Comparison of ENCODE assay signal across 1 cellular context in the genomic region with DNA sequence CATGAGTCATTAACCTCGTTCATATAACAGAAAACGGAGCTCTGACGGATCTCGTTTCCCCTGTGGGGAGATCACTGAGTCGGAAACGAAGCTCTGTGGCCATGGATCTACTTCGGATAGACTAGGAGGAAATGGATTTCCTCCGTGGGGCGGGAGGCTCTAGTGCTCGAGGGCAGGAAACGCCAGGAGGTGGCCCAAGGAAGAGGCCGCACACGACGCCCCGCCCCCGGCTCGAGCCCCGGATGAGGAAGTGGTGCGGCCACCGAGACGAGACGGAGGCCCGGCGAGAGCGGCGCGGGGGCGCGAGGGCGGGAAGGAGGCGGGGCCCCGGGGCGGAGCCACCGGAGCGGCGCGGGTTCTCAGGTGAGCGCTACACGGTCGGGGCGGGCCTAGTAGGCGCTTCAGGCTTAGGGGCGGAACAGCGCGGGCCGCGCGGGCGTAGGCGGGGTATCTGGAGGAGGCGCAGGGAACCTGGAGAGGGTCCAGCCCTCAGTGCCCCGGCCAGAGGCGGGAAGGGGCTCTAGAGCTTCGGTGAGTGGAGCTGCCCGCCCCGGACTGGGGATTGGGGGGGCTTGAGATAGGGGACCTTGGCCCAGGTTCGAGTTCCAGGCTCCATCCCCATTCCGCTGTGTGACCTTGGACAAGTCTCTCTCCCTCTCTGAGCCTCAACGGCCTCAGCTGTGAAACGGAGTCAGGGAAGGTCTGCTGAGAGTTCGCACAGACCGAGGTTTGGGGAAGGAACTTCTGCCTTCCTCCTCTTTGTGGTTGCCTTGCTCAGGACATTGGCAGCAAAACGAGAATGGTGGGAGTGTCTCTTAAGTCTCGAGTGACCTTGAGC.
TF ChIP-seq lines count a peak whose summit lies in the region.

Gene DEPDC5, plus strand, starts transcription at position 386 of the 838 bp plus-strand sequence. CDS start 903 bp downstream, outside the sequence.

TF ChIP-seq in GM12878, 131 proteins besides CTCF, POLR2A, EP300 and RAD21 (continued from another document and continues in another):
- peak; percentile 66 for TF ChIP-seq E4F1 (IDR thresholded peaks at IDR 0.05; ENCODE audit: borderline replicate concordance, partially characterized antibody)
- peak; percentile 86; the same call in 1 of the 2 replicates for TF ChIP-seq ESRRA (IDR thresholded peaks at IDR 0.05; ENCODE audit: low read length)
- TF ChIP-seq CHD2 (IDR thresholded peaks at IDR 0.05; ENCODE audit: borderline replicate concordance, low read depth, low read length), result no peak; the same call in 1 of the 2 replicates
- peak; percentile 96 for TF ChIP-seq SPI1 (IDR thresholded peaks at IDR 0.05; ENCODE audit: borderline replicate concordance, insufficient read depth, low read depth, low read length)
- peak; percentile 75 for TF ChIP-seq ELK1 (IDR thresholded peaks at IDR 0.05; ENCODE audit: low read depth, low read length)
- TF ChIP-seq PKNOX1 (IDR thresholded peaks at IDR 0.05), result no peak
- TF ChIP-seq STAT1 (conservative IDR thresholded peaks at IDR 0.05), result 0 out of 2 replicates have a peak, but pooled peaks have one; percentile 65
- TF ChIP-seq, protein P1, sequence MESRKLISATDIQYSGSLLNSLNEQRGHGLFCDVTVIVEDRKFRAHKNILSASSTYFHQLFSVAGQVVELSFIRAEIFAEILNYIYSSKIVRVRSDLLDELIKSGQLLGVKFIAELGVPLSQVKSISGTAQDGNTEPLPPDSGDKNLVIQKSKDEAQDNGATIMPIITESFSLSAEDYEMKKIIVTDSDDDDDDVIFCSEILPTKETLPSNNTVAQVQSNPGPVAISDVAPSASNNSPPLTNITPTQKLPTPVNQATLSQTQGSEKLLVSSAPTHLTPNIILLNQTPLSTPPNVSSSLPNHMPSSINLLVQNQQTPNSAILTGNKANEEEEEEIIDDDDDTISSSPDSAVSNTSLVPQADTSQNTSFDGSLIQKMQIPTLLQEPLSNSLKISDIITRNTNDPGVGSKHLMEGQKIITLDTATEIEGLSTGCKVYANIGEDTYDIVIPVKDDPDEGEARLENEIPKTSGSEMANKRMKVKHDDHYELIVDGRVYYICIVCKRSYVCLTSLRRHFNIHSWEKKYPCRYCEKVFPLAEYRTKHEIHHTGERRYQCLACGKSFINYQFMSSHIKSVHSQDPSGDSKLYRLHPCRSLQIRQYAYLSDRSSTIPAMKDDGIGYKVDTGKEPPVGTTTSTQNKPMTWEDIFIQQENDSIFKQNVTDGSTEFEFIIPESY (IDR thresholded peaks at IDR 0.05), result no peak
- no peak for TF ChIP-seq WRNIP1 (IDR thresholded peaks at IDR 0.05; ENCODE audit: borderline replicate concordance, low read depth, low read length)
- TF ChIP-seq ZNF622 (IDR thresholded peaks at IDR 0.05), result no peak
- peak; percentile 85 for TF ChIP-seq HDAC6 (IDR thresholded peaks at IDR 0.05; ENCODE audit: unreplicated experiment)
- 0 out of 2 replicates have a peak, but pooled peaks have one; percentile 11 for TF ChIP-seq NR2F1 (conservative IDR thresholded peaks at IDR 0.05)
- TF ChIP-seq, protein P2, sequence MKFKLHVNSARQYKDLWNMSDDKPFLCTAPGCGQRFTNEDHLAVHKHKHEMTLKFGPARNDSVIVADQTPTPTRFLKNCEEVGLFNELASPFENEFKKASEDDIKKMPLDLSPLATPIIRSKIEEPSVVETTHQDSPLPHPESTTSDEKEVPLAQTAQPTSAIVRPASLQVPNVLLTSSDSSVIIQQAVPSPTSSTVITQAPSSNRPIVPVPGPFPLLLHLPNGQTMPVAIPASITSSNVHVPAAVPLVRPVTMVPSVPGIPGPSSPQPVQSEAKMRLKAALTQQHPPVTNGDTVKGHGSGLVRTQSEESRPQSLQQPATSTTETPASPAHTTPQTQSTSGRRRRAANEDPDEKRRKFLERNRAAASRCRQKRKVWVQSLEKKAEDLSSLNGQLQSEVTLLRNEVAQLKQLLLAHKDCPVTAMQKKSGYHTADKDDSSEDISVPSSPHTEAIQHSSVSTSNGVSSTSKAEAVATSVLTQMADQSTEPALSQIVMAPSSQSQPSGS (IDR thresholded peaks at IDR 0.05; ENCODE audit: low read length), result no peak
- TF ChIP-seq FOS (IDR thresholded peaks at IDR 0.05; ENCODE audit: borderline replicate concordance, extremely low read depth, insufficient read length), result no peak
- no peak for TF ChIP-seq IRF4 (IDR thresholded peaks at IDR 0.05; ENCODE audit: low read depth, low read length)
- TF ChIP-seq PAX5 (IDR thresholded peaks at IDR 0.05; ENCODE audit: borderline replicate concordance, low read depth, low read length), result peak; percentile 77
- TF ChIP-seq REST (IDR thresholded peaks at IDR 0.05; ENCODE audit: low read depth, low read length), result no peak
- TF ChIP-seq ZBTB4 (CRISPR knock-in tag; IDR thresholded peaks at IDR 0.05), result 0 out of 2 replicates have a peak, but pooled peaks have one; percentile 11
- no peak for TF ChIP-seq TCF7 (IDR thresholded peaks at IDR 0.05; ENCODE audit: borderline replicate concordance)
- peak; percentile 91 for TF ChIP-seq POLR2AphosphoS2 (IDR thresholded peaks at IDR 0.05; ENCODE audit: low read depth, low read length)
- TF ChIP-seq, protein P3, sequence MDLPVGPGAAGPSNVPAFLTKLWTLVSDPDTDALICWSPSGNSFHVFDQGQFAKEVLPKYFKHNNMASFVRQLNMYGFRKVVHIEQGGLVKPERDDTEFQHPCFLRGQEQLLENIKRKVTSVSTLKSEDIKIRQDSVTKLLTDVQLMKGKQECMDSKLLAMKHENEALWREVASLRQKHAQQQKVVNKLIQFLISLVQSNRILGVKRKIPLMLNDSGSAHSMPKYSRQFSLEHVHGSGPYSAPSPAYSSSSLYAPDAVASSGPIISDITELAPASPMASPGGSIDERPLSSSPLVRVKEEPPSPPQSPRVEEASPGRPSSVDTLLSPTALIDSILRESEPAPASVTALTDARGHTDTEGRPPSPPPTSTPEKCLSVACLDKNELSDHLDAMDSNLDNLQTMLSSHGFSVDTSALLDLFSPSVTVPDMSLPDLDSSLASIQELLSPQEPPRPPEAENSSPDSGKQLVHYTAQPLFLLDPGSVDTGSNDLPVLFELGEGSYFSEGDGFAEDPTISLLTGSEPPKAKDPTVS (IDR thresholded peaks at IDR 0.05; ENCODE audit: low read depth, low read length), result no peak
- TF ChIP-seq MEF2A (IDR thresholded peaks at IDR 0.05; ENCODE audit: insufficient read depth, low read depth, low read length), result no peak
- TF ChIP-seq RUNX3 (IDR thresholded peaks at IDR 0.05; ENCODE audit: low read length), result peak; percentile 42
- TF ChIP-seq PBX3 (IDR thresholded peaks at IDR 0.05; ENCODE audit: insufficient replicate concordance, low read depth, low read length), result no peak
- peak; percentile 57; the same call in 1 of the 2 replicates for TF ChIP-seq TARDBP (IDR thresholded peaks at IDR 0.05; ENCODE audit: borderline replicate concordance)
- TF ChIP-seq NR2C1 (IDR thresholded peaks at IDR 0.05), result peak; percentile 83
- peak; percentile 69; the same call in 1 of the 2 replicates for TF ChIP-seq EED (IDR thresholded peaks at IDR 0.05; ENCODE audit: low read depth)
- TF ChIP-seq YBX1 (IDR thresholded peaks at IDR 0.05), result no peak
- peak; percentile 81; the same call in 1 of the 2 replicates for TF ChIP-seq SIN3A (IDR thresholded peaks at IDR 0.05; ENCODE audit: low read depth, low read length)
- TF ChIP-seq HCFC1 (IDR thresholded peaks at IDR 0.05; ENCODE audit: low read length), result peak; percentile 53
- TF ChIP-seq, protein P4, sequence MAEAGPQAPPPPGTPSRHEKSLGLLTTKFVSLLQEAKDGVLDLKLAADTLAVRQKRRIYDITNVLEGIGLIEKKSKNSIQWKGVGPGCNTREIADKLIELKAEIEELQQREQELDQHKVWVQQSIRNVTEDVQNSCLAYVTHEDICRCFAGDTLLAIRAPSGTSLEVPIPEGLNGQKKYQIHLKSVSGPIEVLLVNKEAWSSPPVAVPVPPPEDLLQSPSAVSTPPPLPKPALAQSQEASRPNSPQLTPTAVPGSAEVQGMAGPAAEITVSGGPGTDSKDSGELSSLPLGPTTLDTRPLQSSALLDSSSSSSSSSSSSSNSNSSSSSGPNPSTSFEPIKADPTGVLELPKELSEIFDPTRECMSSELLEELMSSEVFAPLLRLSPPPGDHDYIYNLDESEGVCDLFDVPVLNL (IDR thresholded peaks at IDR 0.05; ENCODE audit: low read depth, low read length), result peak; percentile 39; the same call in 1 of the 2 replicates
